ENCODE assay signal across 16 cellular contexts in genomic region chr2:80302465-80303005, GRCh38. TPM values are rescaled to one million over a fixed set of nuclear protein-coding genes. Genes with fewer than 3 reads are reported as not detected.
DNase-seq lines count a peak whose midpoint lies in the region; ATAC-seq and TF ChIP-seq lines count a peak whose summit lies in the region.
"Had no signal": no experiment of that assay in that cellular context is flagged by ENCODE, and none has a peak within 500 bp of the region (broad histone marks: within the 10 kb centered on the region; RNA-seq: fewer than 3 reads in every experiment).

No MANE protein-coding gene starts in this region.

- TF ChIP-seq CTCF in brain microvascular endothelial cell (IDR thresholded peaks at IDR 0.05; ENCODE audit: low read depth, low read length, missing control alignments) (no peak), ascending aorta (IDR thresholded peaks at IDR 0.05) (no peak)

- H3K4me3 ChIP-seq in iPS-18c (ENCODE audit: insufficient read depth, low read depth, low read length) (peak overlapping the region; percentile 57), brain microvascular endothelial cell (ENCODE audit: low read depth, low read length) (no peak overlapping the region), ascending aorta (no peak overlapping the region)

- in situ Hi-C loops in brain microvascular endothelial cell (cut with HindIII; ENCODE audit: low pct_ligation_motif_present, low sequenced_read_pairs), result no loop called here

- peaks cover 15% of the 10 kb centered on the region for H3K27me3 ChIP-seq in brain microvascular endothelial cell (replicated peaks)
- peaks cover 8% of the 10 kb centered on the region for H3K27me3 ChIP-seq in ascending aorta

- DNase-seq in D341Med (ENCODE audit: low spot score), result peak; percentile 20
- peak in 7 of 10 donors; percentile 13 to 80 (median 28) for DNase-seq in posterior cingulate gyrus
- DNase-seq in brain microvascular endothelial cell, result no peak
- DNase-seq in glomerular visceral epithelial cell (ENCODE audit: extremely low spot score), result no peak
- DNase-seq in ascending aorta (ENCODE audit: low spot score in 2 of 2), result no peak
- DNase-seq: activated naive CD4-positive, alpha-beta T cell; Caco-2; NCI-H446 treated with DMSO at 0.1 percent for 48 hours; PC-3; stimulated activated CD4-positive, alpha-beta T cell treated with anti-CD3 and anti-CD28 coated beads, Interleukin-2, amount 100 ng/mL, for 48 hours had no signal

- no peaks in the 10 kb centered on the region for H3K36me3 ChIP-seq in brain microvascular endothelial cell (replicated peaks)
- no peaks in the 10 kb centered on the region for H3K36me3 ChIP-seq in ascending aorta

- no peaks in the 10 kb centered on the region for H3K9me3 ChIP-seq in iPS-18c (ENCODE audit: control insufficient read depth, insufficient read depth, low read length)
- H3K9me3 ChIP-seq in ascending aorta, result no peaks in the 10 kb centered on the region
- H3K9me3 ChIP-seq: Caco-2 had no signal

- no peak for ATAC-seq in HG03045 (IDR thresholded peaks at IDR 0.05; ENCODE audit: unreplicated experiment)
- ATAC-seq: PC-3 had no signal

- no peaks in the 10 kb centered on the region for H3K4me1 ChIP-seq in ascending aorta
- H3K4me1 ChIP-seq: Caco-2 had no signal

- intact Hi-C loops in posterior cingulate gyrus (cut with DNase I), result no loop called here
- intact Hi-C loops in ascending aorta (cut with DNase I), result no loop called here

- H3K27ac ChIP-seq in angular gyrus (ENCODE audit: low read depth, low read length), result peak overlapping the region; percentile 84
- no peak overlapping the region for H3K27ac ChIP-seq in brain microvascular endothelial cell
- H3K27ac ChIP-seq in ascending aorta, result no peak overlapping the region
- H3K27ac ChIP-seq: HL-60 had no signal

RNA-seq across cellular contexts. Expression of gene LRRTM1, which starts 2.0 kb away (rescaled TPM):
- total RNA-seq in ascending aorta, result 6.7 TPM
- total RNA-seq: bronchial epithelial cell, Caco-2, PC-3, renal cortical epithelial cell had no signal

Comparison
In these comparisons a context has a peak if more than half of its experiments do, and no peak if none do; other contexts are left out.
1. DNase-seq: peak in D341Med (single experiment) and posterior cingulate gyrus (7 of 10); none in brain microvascular endothelial cell (single experiment), glomerular visceral epithelial cell (single experiment) and ascending aorta (0 of 2).